ENCODE assay signal across 9 cellular contexts in the genomic region with DNA sequence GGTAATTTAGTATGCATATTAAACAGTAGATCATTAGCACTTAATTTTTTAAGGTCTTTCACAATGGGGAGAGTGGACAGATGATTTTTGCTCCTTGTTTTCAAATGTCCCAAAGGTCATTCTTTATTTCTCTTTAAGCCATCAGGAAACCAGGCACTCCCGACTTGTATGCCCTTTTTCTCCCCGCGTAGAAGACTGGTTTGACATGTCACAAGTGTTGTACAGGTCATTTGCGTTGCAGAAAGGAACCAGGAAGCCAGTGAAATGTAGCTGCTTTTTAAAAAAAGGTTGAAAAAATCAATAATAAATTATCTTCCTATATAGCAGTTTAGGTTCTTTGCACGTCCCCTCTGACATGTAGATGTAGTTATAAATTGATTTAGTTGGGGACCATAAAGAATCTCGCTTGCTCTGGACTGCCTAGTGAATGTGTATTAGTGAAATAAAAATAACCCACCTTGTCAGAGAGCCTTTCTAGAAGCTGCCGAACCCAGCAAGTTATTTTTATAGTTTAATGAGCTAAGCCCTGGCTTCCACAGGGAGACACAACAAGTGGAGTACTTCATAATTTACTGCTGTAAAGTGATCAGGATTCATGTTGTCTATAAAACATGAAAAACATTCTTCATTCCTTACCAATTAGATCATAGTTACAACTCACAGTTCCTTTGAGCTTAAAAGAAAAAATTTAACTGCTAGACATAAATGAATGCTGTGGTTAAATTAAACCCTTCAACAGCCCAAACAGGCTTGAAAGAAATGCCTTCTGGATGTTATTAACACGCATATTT.
A peak's percentile ranks its signal among the peaks of the same experiment; 100 is the strongest.
DNase-seq lines count a peak whose midpoint lies in the region; ATAC-seq and TF ChIP-seq lines count a peak whose summit lies in the region.
"Had no signal": no experiment of that assay in that cellular context is flagged by ENCODE, and none has a peak within 500 bp of the region (broad histone marks: within the 10 kb centered on the region; RNA-seq: fewer than 3 reads in every experiment).

No MANE protein-coding gene starts in this region.

- H3K4me2 ChIP-seq in mammary epithelial cell (ENCODE audit: insufficient read depth, low read depth, low read length) = peak overlapping the region; percentile 50

- no TSS peak for BruUV-seq in mammary epithelial cell (replicated peaks; lab: Mats Ljungman, UMichigan)

- no peaks in the 10 kb centered on the region for H3K36me3 ChIP-seq in mammary epithelial cell (ENCODE audit: insufficient read depth, low read length)

- TF ChIP-seq RAD21 in Ishikawa (IDR thresholded peaks at IDR 0.05; ENCODE audit: low read depth) = no peak

- no peaks in the 10 kb centered on the region for H4K20me1 ChIP-seq in mammary epithelial cell (ENCODE audit: insufficient read depth, low read length)

- peak; percentile 11; the same call in 1 of the 2 replicates for TF ChIP-seq EP300 in Ishikawa (IDR thresholded peaks at IDR 0.05; ENCODE audit: borderline replicate concordance)

- peak; percentile 67 for DNase-seq in AG08395 (ENCODE audit: low spot score)
- DNase-seq in mammary epithelial cell = peak; percentile 38
- DNase-seq in left colon = no peak
- no peak for DNase-seq in CD1c-positive myeloid dendritic cell (ENCODE audit: extremely low spot score)
- no peak for DNase-seq in OCI-M2 (lab: John Stamatoyannopoulos, UW; ENCODE audit: unreplicated experiment)
- no peak for DNase-seq in COR-L47 (lab: John Stamatoyannopoulos, UW)
- DNase-seq in retina = no peak
- DNase-seq: DMS 273 treated with DMSO at 0.1 percent for 48 hours had no signal

- dilution Hi-C loops in mammary epithelial cell (cut with HindIII; ENCODE audit: low sequenced_read_pairs) = no loop called here

- H2AFZ ChIP-seq in mammary epithelial cell (ENCODE audit: low read depth, low read length) = no peak overlapping the region

- peaks cover 9% of the 10 kb centered on the region for H3K4me1 ChIP-seq in mammary epithelial cell (ENCODE audit: insufficient read depth, low read length)

- no peaks in the 10 kb centered on the region for H3K79me2 ChIP-seq in mammary epithelial cell (ENCODE audit: insufficient read depth, low read length)

- CTCF ChIA-PET in mammary epithelial cell (lab: Charles Lee; ENCODE audit: low non-redundant PET) = interaction anchor here (0.6 kb wide), 1 partner anchor 1825 kb away, joined by 5 read pairs; no protein-coding TSS in a partner anchor

- no peak overlapping the region for H3K9ac ChIP-seq in mammary epithelial cell (ENCODE audit: insufficient read depth, low read length)

- H3K27me3 ChIP-seq in mammary epithelial cell (ENCODE audit: insufficient read depth, low read length) = no peaks in the 10 kb centered on the region

- WGBS in mammary epithelial cell (ENCODE audit: low coverage, missing lambda C conversion rate) = 63% methylated on average over 8 of the region's 8 CpGs

- no peak for TF ChIP-seq CTCF in mammary epithelial cell (conservative IDR thresholded peaks at IDR 0.05 in 1 of 2, IDR thresholded peaks at IDR 0.05 in 1 of 2; ENCODE audit: extremely low read depth in 1 of 2, insufficient read depth in 1 of 2, low read depth in 1 of 2, low read length in 2 of 2)

- H3K4me3 ChIP-seq in mammary epithelial cell (replicated peaks in 1 of 3; ENCODE audit: insufficient read depth in 1 of 3, low read depth in 2 of 3, low read length in 3 of 3) = no peak overlapping the region

- intact Hi-C loops in mammary epithelial cell (cut with micrococcal nuclease) = no loop called here
- intact Hi-C loops in left colon (cut with DNase I, micrococcal nuclease) = no loop called here

- H3K9me3 ChIP-seq in mammary epithelial cell (replicated peaks; ENCODE audit: insufficient read depth, low read length) = peaks cover 3% of the 10 kb centered on the region

- H3K27ac ChIP-seq in mammary epithelial cell (ENCODE audit: insufficient read depth, low read depth, low read length) = no peak overlapping the region

- peak; percentile 33 for ATAC-seq in left colon

- in situ Hi-C loops in mammary epithelial cell (cut with MboI; ENCODE audit: low sequenced_read_pairs in 2 of 2) = loop anchor here in 1 of 2 donors (25.0 kb wide), 1 partner anchor 254 kb away; no protein-coding TSS in a partner anchor

TF ChIP-seq in Ishikawa, 13 proteins besides CTCF, POLR2A, EP300 and RAD21:
- TF ChIP-seq EGR1 (IDR thresholded peaks at IDR 0.05) (no peak), TEAD4 (IDR thresholded peaks at IDR 0.05) (no peak), NFIC (IDR thresholded peaks at IDR 0.05) (no peak), YY1 (IDR thresholded peaks at IDR 0.05; ENCODE audit: low read depth) (no peak), CEBPB (IDR thresholded peaks at IDR 0.05) (no peak), FOXM1 (IDR thresholded peaks at IDR 0.05; ENCODE audit: borderline replicate concordance, low read depth) (peak; percentile 16; the same call in 1 of the 2 replicates)
TF ChIP-seq in Ishikawa: peak in this region for 1.

Comparison
In these comparisons a context has a peak if more than half of its experiments do, and no peak if none do; other contexts are left out.
1. DNase-seq: peak in AG08395 (single experiment) and mammary epithelial cell (single experiment); none in left colon (0 of 2), CD1c-positive myeloid dendritic cell (single experiment), OCI-M2 (single experiment), COR-L47 (single experiment) and retina (single experiment).